8 cellular contexts compared by ENCODE assay signal in the genomic region with DNA sequence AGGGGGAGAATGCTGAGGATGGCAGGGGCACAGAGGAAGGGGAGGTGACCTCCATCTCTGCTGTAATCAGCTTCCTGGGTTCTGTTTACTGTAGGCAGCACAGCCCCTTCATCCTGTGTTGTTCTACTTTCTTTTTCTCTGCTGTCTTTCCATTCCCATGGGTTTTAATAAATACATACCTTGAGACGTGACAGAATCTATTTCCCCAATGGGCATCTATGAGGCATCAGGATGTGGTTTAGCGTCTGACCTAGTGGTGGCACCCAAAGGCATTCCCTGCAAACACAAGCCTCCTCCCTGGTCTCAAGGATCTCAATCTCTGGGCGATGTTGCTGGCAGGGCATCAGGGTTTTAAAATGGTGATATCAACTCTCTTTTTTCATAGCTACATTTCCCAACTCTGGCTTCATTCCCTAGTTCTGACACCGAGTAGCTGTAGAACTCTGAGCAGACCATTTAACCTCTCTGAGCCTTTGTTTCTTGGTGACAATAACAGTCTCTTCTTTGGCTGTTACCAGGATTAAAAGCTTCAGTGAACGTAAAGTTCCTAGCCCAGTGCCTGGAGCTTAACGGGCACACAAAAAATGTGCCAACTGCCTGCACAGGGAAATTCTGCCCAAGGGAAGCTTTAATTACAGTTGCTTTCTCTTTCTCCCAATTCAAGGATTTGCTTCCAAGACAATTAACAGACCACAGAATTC.
DNase-seq lines count a peak whose midpoint lies in the region; ATAC-seq and TF ChIP-seq lines count a peak whose summit lies in the region.

No MANE protein-coding gene starts in this region.

- H3K4me3 ChIP-seq in CD8-positive, alpha-beta T cell (ENCODE audit: low read depth, low read length) = no peak overlapping the region

- DNase-seq in CD8-positive, alpha-beta T cell = no peak
- peak; percentile 89 for DNase-seq in HT-29 (ENCODE audit: low spot score)
- peak; percentile 26 for DNase-seq in amniotic stem cell (lab: John Stamatoyannopoulos, UW)
- peak; percentile 28 for DNase-seq in medulla oblongata (ENCODE audit: extremely low spot score)
- DNase-seq in NCI-H1092 treated with DMSO at 0.1 percent for 48 hours (lab: John Stamatoyannopoulos, UW) = no peak
- DNase-seq in NCI-H345 (lab: John Stamatoyannopoulos, UW) = no peak
- DNase-seq in erythroblast (lab: John Stamatoyannopoulos, UW) = no peak

- TF ChIP-seq POLR2A in erythroblast (IDR thresholded peaks at IDR 0.05; ENCODE audit: low read length) = no peak

- H3K36me3 ChIP-seq in CD8-positive, alpha-beta T cell (ENCODE audit: insufficient read depth, low read length) = no peaks in the 10 kb centered on the region

- intact Hi-C loops in CD8-positive, alpha-beta T cell (cut with DNase I, micrococcal nuclease) = no loop called here

- H3K9me3 ChIP-seq in CD8-positive, alpha-beta T cell (ENCODE audit: low read length) = no peaks in the 10 kb centered on the region

- no peaks in the 10 kb centered on the region for H3K9me3 Mint-ChIP-seq in CD8-positive, alpha-beta T cell

- no peaks in the 10 kb centered on the region for H3K27me3 ChIP-seq in CD8-positive, alpha-beta T cell (ENCODE audit: insufficient read depth, low read length)

- TF ChIP-seq CTCF in CD8-positive, alpha-beta T cell (IDR thresholded peaks at IDR 0.05) = no peak

- peaks cover 4% of the 10 kb centered on the region for H3K4me1 ChIP-seq in CD8-positive, alpha-beta T cell (ENCODE audit: insufficient read depth, low read length)

- H3K27me3 Mint-ChIP-seq in CD8-positive, alpha-beta T cell (ENCODE audit: low read depth) = no peaks in the 10 kb centered on the region

- POLR2A ChIA-PET in CD8-positive, alpha-beta T cell (lab: Charles Lee) = no interaction called here

- H3K27ac Mint-ChIP-seq in CD8-positive, alpha-beta T cell = peak overlapping the region; percentile 82

- H3K4me3 Mint-ChIP-seq in CD8-positive, alpha-beta T cell = peak overlapping the region; percentile 60

- no peaks in the 10 kb centered on the region for H3K36me3 Mint-ChIP-seq in CD8-positive, alpha-beta T cell

- H3K27ac ChIP-seq in CD8-positive, alpha-beta T cell (ENCODE audit: low read depth, low read length) = no peak overlapping the region

- peaks cover 12% of the 10 kb centered on the region for H3K4me1 Mint-ChIP-seq in CD8-positive, alpha-beta T cell (ENCODE audit: low read depth)

- CTCF ChIA-PET in CD8-positive, alpha-beta T cell (lab: Charles Lee) = interaction anchor here (0.7 to 2.2 kb wide), 4 partner anchors 11 to 328 kb away, joined by 3 to 6 read pairs (median 4); no protein-coding TSS in a partner anchor

- ATAC-seq in CD8-positive, alpha-beta T cell = peak; percentile 51
- ATAC-seq in GM21381 (IDR thresholded peaks at IDR 0.05; ENCODE audit: unreplicated experiment) = no peak

Comparison
In these comparisons a context has a peak if more than half of its experiments do, and no peak if none do; other contexts are left out.
1. DNase-seq: peak in HT-29 (single experiment), amniotic stem cell (single experiment) and medulla oblongata (single experiment); none in CD8-positive, alpha-beta T cell (0 of 7), NCI-H1092 treated with DMSO at 0.1 percent for 48 hours (single experiment), NCI-H345 (single experiment) and erythroblast (0 of 2).